ENCODE assay signal across 8 cellular contexts in the genomic region with DNA sequence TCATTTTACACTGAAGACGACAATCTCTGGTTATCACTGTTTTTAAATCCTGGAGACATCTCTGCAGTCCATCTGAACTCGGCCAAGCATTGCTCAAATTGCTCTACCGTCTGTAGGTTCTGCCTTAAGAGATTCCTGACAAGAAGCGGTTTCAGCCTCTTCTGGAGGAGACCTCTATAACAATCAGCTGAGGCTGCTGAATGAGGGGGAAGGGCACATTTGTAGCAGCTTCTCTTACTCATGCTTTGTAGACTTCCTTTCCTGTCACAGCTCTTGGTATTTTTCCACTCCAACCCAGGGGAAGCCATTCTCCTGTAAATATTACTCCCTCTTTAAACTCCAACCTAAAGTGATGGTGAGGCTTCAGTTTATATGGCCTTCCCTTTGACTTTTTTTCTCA. TPM values are rescaled to one million over a fixed set of nuclear protein-coding genes. Genes with fewer than 3 reads are reported as not detected.
DNase-seq lines count a peak whose midpoint lies in the region; ATAC-seq and TF ChIP-seq lines count a peak whose summit lies in the region.

No MANE protein-coding gene starts in this region.

- intact Hi-C loops in Right ventricle myocardium inferior (cut with DNase I), result no loop called here

- ATAC-seq in Right ventricle myocardium inferior, result no peak
- no peak for ATAC-seq in HG03520 (IDR thresholded peaks at IDR 0.05; ENCODE audit: unreplicated experiment)
- no peak for ATAC-seq in HG03025 (IDR thresholded peaks at IDR 0.05; ENCODE audit: low FRiP score, unreplicated experiment)
- ATAC-seq in GM18909 (IDR thresholded peaks at IDR 0.05; ENCODE audit: poor library complexity, unreplicated experiment), result no peak

- peaks cover 0 to 17% of the 10 kb centered on the region in 2 donors for H3K4me1 ChIP-seq in right atrium auricular region

- no peaks in the 10 kb centered on the region for H3K9me3 ChIP-seq in right atrium auricular region

- POLR2A ChIA-PET in RWPE1 (lab: Yijun Ruan, JAX; ENCODE audit: low non-redundant PET), result no interaction called here

- DNase-seq in right atrium auricular region (ENCODE audit: low spot score) (no peak), Right ventricle myocardium inferior (ENCODE audit: missing footprints) (no peak), RWPE1 (ENCODE audit: low spot score) (peak; percentile 36), epithelial cell of esophagus (ENCODE audit: low read depth) (peak; percentile 81), occipital lobe (lab: John Stamatoyannopoulos, UW) (peak; percentile 27)

- TF ChIP-seq CTCF in right atrium auricular region (IDR thresholded peaks at IDR 0.05), result no peak
- TF ChIP-seq CTCF in RWPE1 (conservative IDR thresholded peaks at IDR 0.05; ENCODE audit: low read depth), result no peak
- TF ChIP-seq CTCF in epithelial cell of esophagus (IDR thresholded peaks at IDR 0.05; ENCODE audit: insufficient read depth, low read depth, low read length, missing control alignments), result no peak

- H3K36me3 ChIP-seq in right atrium auricular region, result no peaks in the 10 kb centered on the region

- CTCF ChIA-PET in RWPE1 (lab: Yijun Ruan, JAX), result interaction anchor here (0.6 kb wide), 1 partner anchor 32 kb away, joined by 9 read pairs; no protein-coding TSS in a partner anchor

- H3K27ac ChIP-seq in right atrium auricular region, result peak overlapping the region; percentile 39 to 67
- H3K27ac ChIP-seq in RWPE1, result no peak overlapping the region

- H3K4me3 ChIP-seq in right atrium auricular region, result no peak overlapping the region
- H3K4me3 ChIP-seq in epithelial cell of esophagus (ENCODE audit: low read length), result no peak overlapping the region

- H3K27me3 ChIP-seq in right atrium auricular region, result no peaks in the 10 kb centered on the region

RNA-seq across cellular contexts. Expression of gene ARG2, which starts 3.0 kb away (rescaled TPM):
- total RNA-seq in right atrium auricular region (under 1 TPM in 1 of 2 donors, not detected in 1; 0.59 TPM), Right ventricle myocardium inferior (1.3 TPM), occipital lobe (49.0 TPM)

RNA-seq across cellular contexts. Expression of gene PIGH, which starts 22.6 kb away (rescaled TPM):
- total RNA-seq in right atrium auricular region (10 to 100 TPM; 13.8 to 15.3 TPM), Right ventricle myocardium inferior (11.8 TPM), occipital lobe (25.3 TPM)

RNA-seq across cellular contexts. Expression of gene VTI1B, which starts 51.8 kb away (rescaled TPM):
- total RNA-seq in right atrium auricular region (10 to 100 TPM; 59.7 to 61.0 TPM), Right ventricle myocardium inferior (114 TPM), occipital lobe (42.3 TPM)

Comparison
In these comparisons a context has a peak if more than half of its experiments do, and no peak if none do; other contexts are left out.
1. DNase-seq: peak in RWPE1 (single experiment), epithelial cell of esophagus (single experiment) and occipital lobe (single experiment); none in right atrium auricular region (single experiment) and Right ventricle myocardium inferior (single experiment).
2. RNA of gene ARG2, which starts 3.0 kb away (total RNA-seq): 49.0 TPM in occipital lobe (single experiment); 1.3 TPM in Right ventricle myocardium inferior (single experiment) and 0.59 TPM in right atrium auricular region; every median in the first group is over 10 times any median in the second.